ENCODE assay signal across 20 cellular contexts in genomic region chr5:145450286-145450969, GRCh38.
DNase-seq lines count a peak whose midpoint lies in the region; ATAC-seq, FAIRE-seq and TF ChIP-seq lines count a peak whose summit lies in the region.
"Had no signal": no experiment of that assay in that cellular context is flagged by ENCODE, and none has a peak within 500 bp of the region (broad histone marks: within the 10 kb centered on the region; RNA-seq: fewer than 3 reads in every experiment).

No MANE protein-coding gene starts in this region.

- H3K4me3 ChIP-seq in SK-N-SH (ENCODE audit: low read depth in 2 of 2, low read length in 1 of 2) (no peak overlapping the region), small intestine (ENCODE audit: low read depth in 1 of 2, low read length in 2 of 2) (no peak overlapping the region)
- H3K4me3 ChIP-seq: PC-9 had no signal

- TF ChIP-seq CTCF in SK-N-SH (IDR thresholded peaks at IDR 0.05), result no peak

- H3K9me2 ChIP-seq in SK-N-SH, result no peaks in the 10 kb centered on the region

- H3K36me3 ChIP-seq in SK-N-SH (replicated peaks in 1 of 2; ENCODE audit: control insufficient read depth in 1 of 2, insufficient read depth in 2 of 2, low read length in 1 of 2), result no peaks in the 10 kb centered on the region
- no peaks in the 10 kb centered on the region for H3K36me3 ChIP-seq in small intestine (ENCODE audit: control insufficient read depth in 2 of 2, insufficient read depth in 2 of 2, low read length in 2 of 2)

- DNase-seq in SK-N-SH (no peak), caudate nucleus (lab: John Stamatoyannopoulos, UW) (no peak), iris pigment epithelial cell (ENCODE audit: low read depth) (peak; percentile 11), superior temporal gyrus (ENCODE audit: extremely low spot score) (peak; percentile 25), NCI-H774 (lab: John Stamatoyannopoulos, UW) (no peak), small intestine (no peak)
- no peak for DNase-seq in activated naive CD4-positive, alpha-beta T cell treated with anti-CD3 and anti-CD28 coated beads, Interleukin-2, amount 50 U/mL, for 16 hours
- DNase-seq: DMS79 treated with DMSO at 0.1 percent for 48 hours, GF-D8, H9, Kasumi-1, NCI-H2107, NCI-H510A treated with DMSO at 0.1 percent for 48 hours, PC-9, SIG-M5 had no signal

- CTCF ChIA-PET in SK-N-SH (lab: Yijun Ruan, JAX), result interaction anchor here (0.8 kb wide), 1 partner anchor 10 kb away, joined by 3 read pairs; no protein-coding TSS in a partner anchor

- 63% methylated on average over 5 of the region's 5 CpGs for WGBS in SK-N-SH (ENCODE audit: low lambda C conversion rate)
- WGBS in small intestine, 3 donors, result 89 to 94% (median 94%) methylated on average over 5 of the region's 5 CpGs

- no peak overlapping the region for H3K9ac ChIP-seq in SK-N-SH

- no peak for ATAC-seq in SK-N-SH treated with all-trans-retinoic acid at 6 μM for 48 hours

- no peaks in the 10 kb centered on the region for H4K20me1 ChIP-seq in SK-N-SH (ENCODE audit: insufficient read depth)

- H3F3A ChIP-seq in SK-N-SH (replicated peaks; ENCODE audit: insufficient read depth), result no peaks in the 10 kb centered on the region

- no peaks in the 10 kb centered on the region for H3K4me1 ChIP-seq in SK-N-SH (ENCODE audit: control insufficient read depth in 1 of 2, insufficient read depth in 2 of 2, low read depth in 1 of 2, low read length in 1 of 2)
- no peaks in the 10 kb centered on the region for H3K4me1 ChIP-seq in small intestine (ENCODE audit: control insufficient read depth in 2 of 2, insufficient read depth in 1 of 2, low read depth in 1 of 2, low read length in 1 of 2)

- H3K79me2 ChIP-seq in SK-N-SH (ENCODE audit: insufficient read depth), result no peaks in the 10 kb centered on the region

- H3K27ac ChIP-seq in SK-N-SH (ENCODE audit: low read depth in 2 of 2, low read length in 1 of 2), result no peak overlapping the region
- H3K27ac ChIP-seq in caudate nucleus (ENCODE audit: low read depth, low read length), result peak overlapping the region; percentile 85
- no peak overlapping the region for H3K27ac ChIP-seq in small intestine (ENCODE audit: low read depth in 1 of 2, low read length in 1 of 2)
- H3K27ac ChIP-seq: 22Rv1, HL-60, PC-9, RWPE1 had no signal

- H3K27me3 ChIP-seq in SK-N-SH (ENCODE audit: insufficient read depth) (no peaks in the 10 kb centered on the region), small intestine (ENCODE audit: control insufficient read depth in 2 of 2, insufficient read depth in 2 of 2, low read length in 2 of 2) (no peaks in the 10 kb centered on the region)

- no peak overlapping the region for H2AFZ ChIP-seq in SK-N-SH (ENCODE audit: low read depth)
- H2AFZ ChIP-seq: PC-9 had no signal

- POLR2A ChIA-PET in SK-N-SH (lab: Yijun Ruan, JAX), result no interaction called here

- H3K4me2 ChIP-seq in SK-N-SH, result no peak overlapping the region
- H3K4me2 ChIP-seq: PC-9 had no signal

- no peak for TF ChIP-seq RAD21 in SK-N-SH (IDR thresholded peaks at IDR 0.05; ENCODE audit: low read length)

- FAIRE-seq in small intestine (lab: Jason Lieb, UNC), result no peak
- FAIRE-seq: HTR-8/SVneo had no signal

- no peak for TF ChIP-seq EP300 in SK-N-SH (IDR thresholded peaks at IDR 0.05; ENCODE audit: borderline replicate concordance in 1 of 2, low read depth in 1 of 2, low read length in 1 of 2)

- H3K9me3 ChIP-seq in SK-N-SH (no peaks in the 10 kb centered on the region), small intestine (ENCODE audit: control insufficient read depth, low read depth) (no peaks in the 10 kb centered on the region)

TF ChIP-seq in SK-N-SH, 30 proteins besides CTCF, POLR2A, EP300 and RAD21:
- TF ChIP-seq CHD2 (IDR thresholded peaks at IDR 0.05; ENCODE audit: low read length, partially characterized antibody) (no peak), REST (IDR thresholded peaks at IDR 0.05; ENCODE audit: low read depth, low read length) (peak; percentile 28; the same call in 1 of the 2 replicates), ZBTB33 (IDR thresholded peaks at IDR 0.05; ENCODE audit: borderline replicate concordance, low read depth) (no peak)

TF ChIP-seq in SK-N-SH treated with all-trans-retinoic acid at 6 μM for 48 hours, 23 proteins besides CTCF, POLR2A, EP300 and RAD21 (continues in another document):
- no peak for TF ChIP-seq TOX (CRISPR knock-in tag; IDR thresholded peaks at IDR 0.05; ENCODE audit: borderline replicate concordance)
- TF ChIP-seq ZNF565 (CRISPR knock-in tag; conservative IDR thresholded peaks at IDR 0.05; ENCODE audit: low read depth), result no peak
- no peak for TF ChIP-seq ZNF70 (CRISPR knock-in tag; IDR thresholded peaks at IDR 0.05)
- TF ChIP-seq ZC3H10 (CRISPR knock-in tag; IDR thresholded peaks at IDR 0.05), result no peak
- TF ChIP-seq PATZ1 (CRISPR knock-in tag; IDR thresholded peaks at IDR 0.05; ENCODE audit: borderline replicate concordance), result no peak
- TF ChIP-seq CSRNP3 (CRISPR knock-in tag; IDR thresholded peaks at IDR 0.05), result no peak
- no peak for TF ChIP-seq CREB5 (CRISPR knock-in tag; IDR thresholded peaks at IDR 0.05; ENCODE audit: low read depth)
- TF ChIP-seq ZFP30 (CRISPR knock-in tag; IDR thresholded peaks at IDR 0.05), result no peak
- no peak for TF ChIP-seq BACH2 (CRISPR knock-in tag; IDR thresholded peaks at IDR 0.05; ENCODE audit: borderline replicate concordance)
- no peak for TF ChIP-seq TSHZ2 (CRISPR knock-in tag; IDR thresholded peaks at IDR 0.05)

Comparison
In these comparisons a context has a peak if more than half of its experiments do, and no peak if none do; other contexts are left out.
1. DNase-seq: peak in iris pigment epithelial cell (single experiment) and superior temporal gyrus (single experiment); none in SK-N-SH (single experiment), caudate nucleus (0 of 61), NCI-H774 (single experiment), small intestine (single experiment) and activated naive CD4-positive, alpha-beta T cell treated with anti-CD3 and anti-CD28 coated beads, Interleukin-2, amount 50 U/mL, for 16 hours (single experiment).